In genomic region chr19:38195237-38195636, GRCh38 we compare ENCODE assay signal across 17 cellular contexts. TPM values are rescaled to one million over a fixed set of nuclear protein-coding genes. Genes with fewer than 3 reads are reported as not detected.
DNase-seq lines count a peak whose midpoint lies in the region; ATAC-seq, FAIRE-seq and TF ChIP-seq lines count a peak whose summit lies in the region.
"Had no signal": no experiment of that assay in that cellular context is flagged by ENCODE, and none has a peak within 500 bp of the region (broad histone marks: within the 10 kb centered on the region; RNA-seq: fewer than 3 reads in every experiment).

No MANE protein-coding gene starts in this region.

- H3K27ac ChIP-seq in HEK293 (ENCODE audit: extremely low read depth, low read depth, low read length) = no peak overlapping the region
- no peak overlapping the region for H3K27ac ChIP-seq in GM12878 (ENCODE audit: control insufficient read depth, insufficient read depth)
- H3K27ac ChIP-seq in breast epithelium = no peak overlapping the region
- no peak overlapping the region for H3K27ac ChIP-seq in thyroid gland
- H3K27ac ChIP-seq: GM23248 had no signal

- H2AFZ ChIP-seq in GM12878 (ENCODE audit: control insufficient read depth, low read depth, low read length) = no peak overlapping the region
- H2AFZ ChIP-seq: GM23248 had no signal

- H3K9me3 ChIP-seq in HEK293 (ENCODE audit: control insufficient read depth, insufficient read depth, low read depth, low read length) (no peaks in the 10 kb centered on the region), GM12878 (replicated peaks; ENCODE audit: control insufficient read depth, insufficient read depth, low read length) (no peaks in the 10 kb centered on the region), breast epithelium (no peaks in the 10 kb centered on the region), thyroid gland (no peaks in the 10 kb centered on the region)
- H3K9me3 ChIP-seq: BE2C had no signal

- no peaks in the 10 kb centered on the region for H4K20me1 ChIP-seq in GM12878 (ENCODE audit: control insufficient read depth, insufficient read depth)

- TF ChIP-seq CTCF in HEK293 (tag by site-specific recombination; IDR thresholded peaks at IDR 0.05) (no peak), GM12878 (IDR thresholded peaks at IDR 0.05 in 2 of 3, conservative IDR thresholded peaks at IDR 0.05 in 1 of 3; ENCODE audit: control insufficient read depth in 2 of 3, extremely low read depth in 1 of 3, insufficient read depth in 1 of 3, low read depth in 3 of 3, low read length in 3 of 3) (no peak), breast epithelium (IDR thresholded peaks at IDR 0.05) (no peak), thyroid gland (IDR thresholded peaks at IDR 0.05) (no peak)

- no peak for ATAC-seq in GM12878

- no peak overlapping the region for H3K9ac ChIP-seq in GM12878 (ENCODE audit: control insufficient read depth, insufficient read depth, low read length)
- H3K9ac ChIP-seq: GM23248 had no signal

- no TSS peak for BruUV-seq in GM12878 (replicated peaks; lab: Mats Ljungman, UMichigan)

- FAIRE-seq in GM12878 (lab: Jason Lieb, UNC) = no peak
- FAIRE-seq: GM12891, H54 had no signal

- TF ChIP-seq EP300 in GM12878 (IDR thresholded peaks at IDR 0.05; ENCODE audit: borderline replicate concordance in 1 of 2, control insufficient read depth in 1 of 2, low read depth in 2 of 2, low read length in 2 of 2) = no peak

- H3K4me3 ChIP-seq in HEK293 (ENCODE audit: low read depth, low read length) (no peak overlapping the region), GM12878 (no peak overlapping the region), breast epithelium (no peak overlapping the region), thyroid gland (replicated peaks in 1 of 3) (no peak overlapping the region)
- H3K4me3 ChIP-seq: GM23248 had no signal

- TF ChIP-seq RAD21 in GM12878 (IDR thresholded peaks at IDR 0.05; ENCODE audit: insufficient read depth, low read depth, low read length) = no peak

- H3K4me2 ChIP-seq in GM12878 (ENCODE audit: control insufficient read depth, insufficient read depth) = no peak overlapping the region

- TF ChIP-seq POLR2A in GM12878 (IDR thresholded peaks at IDR 0.05; ENCODE audit: low read depth, low read length) (0 out of 2 replicates have a peak, but pooled peaks have one; percentile 15), breast epithelium (IDR thresholded peaks at IDR 0.05) (no peak), thyroid gland (IDR thresholded peaks at IDR 0.05) (no peak)

- RAD21 ChIA-PET in GM12878 (lab: Charles Lee; ENCODE audit: unreplicated experiment) = no interaction called here

- POLR2A ChIA-PET in HEK293 (lab: Yijun Ruan, JAX) (no interaction called here), GM12878 (lab: Charles Lee) (no interaction called here)

- DNase-seq in COLO668 (lab: John Stamatoyannopoulos, UW; ENCODE audit: unreplicated experiment) (peak; percentile 10), GM12878 (ENCODE audit: low read depth, low spot score) (no peak), iPS-NIHi11 (ENCODE audit: low spot score) (peak; percentile 7), NCI-H2196 (lab: John Stamatoyannopoulos, UW; ENCODE audit: unreplicated experiment) (no peak), breast epithelium (ENCODE audit: low spot score in 2 of 2) (no peak), thyroid gland (no peak), C1 segment of cervical spinal cord (lab: John Stamatoyannopoulos, UW) (no peak)
- DNase-seq: ACHN; BE2C; Calu3; CD8-positive, alpha-beta memory T cell; DMS79; GM23248 had no signal

- intact Hi-C loops in GM12878 (cut with micrococcal nuclease; ENCODE audit: unreplicated experiment) (no loop called here), breast epithelium (cut with DNase I; ENCODE audit: low total_unique reads) (no loop called here), thyroid gland (cut with DNase I) (no loop called here)

- H3K36me3 ChIP-seq in HEK293 (ENCODE audit: control insufficient read depth in 2 of 2, insufficient read depth in 1 of 2, low read length in 2 of 2) (peaks cover 0 to 8% of the 10 kb centered on the region in 2 experiments; a peak in 1 of 3 replicates), GM12878 (ENCODE audit: control insufficient read depth in 2 of 2, insufficient read depth in 2 of 2, low read length in 1 of 2) (peaks cover 18 to 19% of the 10 kb centered on the region in 2 experiments), breast epithelium (no peaks in the 10 kb centered on the region), thyroid gland (peaks cover 18 to 32% of the 10 kb centered on the region in 2 donors)

- no peaks in the 10 kb centered on the region for H3K79me2 ChIP-seq in GM12878 (ENCODE audit: control insufficient read depth, insufficient read depth, low read length)

- no peaks in the 10 kb centered on the region for H3K4me1 ChIP-seq in HEK293 (ENCODE audit: control insufficient read depth, insufficient read depth, low read length)
- no peaks in the 10 kb centered on the region for H3K4me1 ChIP-seq in GM12878 (ENCODE audit: control insufficient read depth, insufficient read depth, low read length)
- H3K4me1 ChIP-seq in breast epithelium = no peaks in the 10 kb centered on the region
- no peaks in the 10 kb centered on the region for H3K4me1 ChIP-seq in thyroid gland

- H3K27me3 ChIP-seq in GM12878 (replicated peaks in 1 of 2; ENCODE audit: control insufficient read depth in 2 of 2, insufficient read depth in 2 of 2, low read length in 1 of 2) = no peaks in the 10 kb centered on the region
- no peaks in the 10 kb centered on the region for H3K27me3 ChIP-seq in breast epithelium
- no peaks in the 10 kb centered on the region for H3K27me3 ChIP-seq in thyroid gland
- H3K27me3 ChIP-seq: BE2C had no signal

- in situ Hi-C loops in GM12878 (cut with MboI) = no loop called here

- WGBS in GM12878 (ENCODE audit: insufficient coverage, insufficient replicate concordance, low lambda C conversion rate, missing lambda C conversion rate) = 91% methylated on average over 10 of the region's 10 CpGs
- WGBS in thyroid gland, 2 donors = 91% methylated on average over 10 of the region's 10 CpGs

- SMC1A ChIA-PET in GM12878 (lab: Charles Lee; ENCODE audit: uncharacterized antibody, unreplicated experiment) = no interaction called here

- CTCF ChIA-PET in HEK293 (lab: Yijun Ruan, JAX) (interaction anchor here (0.8 kb wide), 2 partner anchors 30 to 55 kb away, joined by 3 to 4 read pairs; no protein-coding TSS in a partner anchor), GM12878 (lab: Yijun Ruan, JAX) (no interaction called here)

TF ChIP-seq in HEK293, 187 proteins besides CTCF, POLR2A, EP300 and RAD21:
- TF ChIP-seq ZNF654 (tag by site-specific recombination; IDR thresholded peaks at IDR 0.05; ENCODE audit: low read depth) = no peak
- TF ChIP-seq, protein P1, sequence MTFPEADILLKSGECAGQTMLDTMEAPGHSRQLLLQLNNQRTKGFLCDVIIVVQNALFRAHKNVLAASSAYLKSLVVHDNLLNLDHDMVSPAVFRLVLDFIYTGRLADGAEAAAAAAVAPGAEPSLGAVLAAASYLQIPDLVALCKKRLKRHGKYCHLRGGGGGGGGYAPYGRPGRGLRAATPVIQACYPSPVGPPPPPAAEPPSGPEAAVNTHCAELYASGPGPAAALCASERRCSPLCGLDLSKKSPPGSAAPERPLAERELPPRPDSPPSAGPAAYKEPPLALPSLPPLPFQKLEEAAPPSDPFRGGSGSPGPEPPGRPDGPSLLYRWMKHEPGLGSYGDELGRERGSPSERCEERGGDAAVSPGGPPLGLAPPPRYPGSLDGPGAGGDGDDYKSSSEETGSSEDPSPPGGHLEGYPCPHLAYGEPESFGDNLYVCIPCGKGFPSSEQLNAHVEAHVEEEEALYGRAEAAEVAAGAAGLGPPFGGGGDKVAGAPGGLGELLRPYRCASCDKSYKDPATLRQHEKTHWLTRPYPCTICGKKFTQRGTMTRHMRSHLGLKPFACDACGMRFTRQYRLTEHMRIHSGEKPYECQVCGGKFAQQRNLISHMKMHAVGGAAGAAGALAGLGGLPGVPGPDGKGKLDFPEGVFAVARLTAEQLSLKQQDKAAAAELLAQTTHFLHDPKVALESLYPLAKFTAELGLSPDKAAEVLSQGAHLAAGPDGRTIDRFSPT (tag by site-specific recombination; IDR thresholded peaks at IDR 0.05) = 0 out of 2 replicates have a peak, but pooled peaks have one; percentile 12

TF ChIP-seq in GM12878, 131 proteins besides CTCF, POLR2A, EP300 and RAD21:
- TF ChIP-seq CHD2 (IDR thresholded peaks at IDR 0.05; ENCODE audit: borderline replicate concordance, low read depth, low read length) (no peak), SRF (IDR thresholded peaks at IDR 0.05; ENCODE audit: low read depth in 2 of 2, low read length in 2 of 2) (no peak), HCFC1 (IDR thresholded peaks at IDR 0.05; ENCODE audit: low read length) (no peak), RBBP5 (conservative IDR thresholded peaks at IDR 0.05) (no peak), LARP7 (IDR thresholded peaks at IDR 0.05) (no peak), ZZZ3 (IDR thresholded peaks at IDR 0.05; ENCODE audit: control insufficient read depth, insufficient read length, low read depth) (no peak), SP1 (IDR thresholded peaks at IDR 0.05; ENCODE audit: low read depth, low read length) (no peak)

RNA-seq across cellular contexts. Expression of gene DPF1, which starts 28.8 kb away (rescaled TPM):
- total RNA-seq in GM12878 (2013; cell fraction: nucleolus; rRNA removed) = 1.0 and 2.1 TPM in 2 replicates
- total RNA-seq in GM12878 (2014; rRNA removed) (1.7 and 2.4 TPM in 2 replicates), GM12878 (2014; rRNA removed; fragmentation: Illumina TruSeq; extraction: Trizol) (1.6 and 2.3 TPM in 2 replicates), GM12878 (2021) (3.8 and 4.0 TPM in 2 replicates), breast epithelium (not detected), thyroid gland (not detected)
- 0.38 TPM for polyA plus RNA-seq in GM12878 (2011; ENCODE audit: low read depth)
- polyA plus RNA-seq in GM12878 (2011; rRNA removed) (0.30 and 0.65 TPM in 2 replicates), GM12878 (2014; fragmentation: Illumina TruSeq; extraction: Trizol) (1.1 and 2.2 TPM in 2 replicates), GM12878 (2014; fragmentation: Nextera tagmentation; extraction: Ambion mirVana) (under 1 TPM; 0.11 to 0.18 TPM), GM12878 (2014; rRNA removed) (4.3 and 4.9 TPM in 2 replicates), GM12878 (2016; fragmentation: Nextera tagmentation; extraction: Ambion mirVana) (1 to 10 TPM; 4.0 to 4.2 TPM)
- polyA plus RNA-seq in GM12878 (2011; cell fraction: cytosol; rRNA removed) = 1.4 and 2.4 TPM in 2 replicates
- 1.9 and 3.6 TPM in 2 replicates for polyA plus RNA-seq in GM12878 (2011; cell fraction: nucleus; rRNA removed)
- 1.4 and 1.9 TPM in 2 replicates for polyA plus RNA-seq in GM12878 (2012)
- polyA minus RNA-seq in GM12878 (2011; rRNA and poly(A)+ RNA removed) = 0.37 and 2.0 TPM in 2 replicates
- 0.62 and 1.3 TPM in 2 replicates for polyA minus RNA-seq in GM12878 (2011; cell fraction: cytosol; rRNA and poly(A)+ RNA removed)
- 0.36 and 1.1 TPM in 2 replicates for polyA minus RNA-seq in GM12878 (2011; cell fraction: nucleus; rRNA and poly(A)+ RNA removed)
- polyA plus RNA-seq: CD14-positive monocyte; CD8-positive, alpha-beta memory T cell had no signal

Comparison
In these comparisons a context has a peak if more than half of its experiments do, and no peak if none do; other contexts are left out.
1. DNase-seq: peak in COLO668 (single experiment) and iPS-NIHi11 (single experiment); none in GM12878 (single experiment), NCI-H2196 (single experiment), breast epithelium (0 of 2), thyroid gland (0 of 2) and C1 segment of cervical spinal cord (0 of 14).